In the genomic region with DNA sequence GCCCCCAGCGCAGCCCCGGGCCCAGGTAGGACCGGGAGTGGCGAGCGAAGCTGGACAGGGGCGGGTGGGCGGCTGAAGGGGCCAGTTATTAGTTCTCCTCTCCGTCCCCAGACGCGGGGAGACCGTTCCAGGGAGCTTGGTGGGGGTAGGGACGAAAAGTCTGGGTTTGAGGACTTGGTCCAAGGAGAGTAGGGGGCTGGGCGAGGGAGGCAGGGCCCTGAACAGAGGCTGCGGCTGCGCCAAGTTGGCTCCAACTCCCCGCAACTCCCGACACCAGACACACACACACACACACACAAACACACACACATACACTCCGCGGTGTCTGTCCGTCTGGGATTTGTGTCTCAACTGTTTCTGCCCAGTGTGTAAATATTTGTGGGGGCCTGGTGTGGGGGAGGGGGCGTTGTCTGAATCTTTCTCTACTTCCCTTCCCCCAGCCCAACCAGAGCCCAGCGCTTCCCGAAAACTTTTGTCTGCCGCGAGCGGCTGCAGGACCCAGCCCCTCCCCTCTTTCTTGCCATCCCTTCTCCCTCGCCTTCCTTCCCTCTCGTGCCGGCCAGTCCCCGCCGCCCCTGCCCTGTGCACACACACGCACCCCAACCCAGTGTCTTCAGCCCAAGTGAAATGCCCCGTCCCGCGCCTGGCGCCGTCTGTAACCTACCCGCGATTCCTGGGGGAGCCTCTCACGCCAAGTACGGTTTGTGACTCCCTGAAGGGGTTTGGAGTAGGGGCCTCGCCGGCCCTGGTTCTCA, we compare ENCODE assay signal across 10 cellular contexts. TPM values are rescaled to one million over a fixed set of nuclear protein-coding genes. Genes with fewer than 3 reads are reported as not detected.
A peak's percentile ranks its signal among the peaks of the same experiment; 100 is the strongest.
DNase-seq lines count a peak whose midpoint lies in the region; ATAC-seq and TF ChIP-seq lines count a peak whose summit lies in the region.
"Had no signal": no experiment of that assay in that cellular context is flagged by ENCODE, and none has a peak within 500 bp of the region (broad histone marks: within the 10 kb centered on the region; RNA-seq: fewer than 3 reads in every experiment).

No MANE protein-coding gene starts in this region.

- peaks cover 8% of the 10 kb centered on the region for H3K4me1 ChIP-seq in adipocyte (ENCODE audit: control insufficient read depth, insufficient read depth, low read length)
- peaks cover 0 to 34% of the 10 kb centered on the region in 2 donors for H3K4me1 ChIP-seq in right atrium auricular region
- H3K4me1 ChIP-seq in parathyroid adenoma = peaks cover 7% of the 10 kb centered on the region

- peak overlapping the region; percentile 52 for H3K4me2 ChIP-seq in parathyroid adenoma (ENCODE audit: low read length)

- H3K9me3 ChIP-seq in adipocyte (ENCODE audit: control insufficient read depth, low read length) = no peaks in the 10 kb centered on the region
- H3K9me3 ChIP-seq in right atrium auricular region = no peaks in the 10 kb centered on the region
- no peaks in the 10 kb centered on the region for H3K9me3 ChIP-seq in parathyroid adenoma (ENCODE audit: control insufficient read depth, low read length)
- H3K9me3 ChIP-seq: neutrophil had no signal

- peaks cover 61% of the 10 kb centered on the region for H3K27me3 ChIP-seq in adipocyte (replicated peaks; ENCODE audit: control insufficient read depth, insufficient read depth, low read length)
- H3K27me3 ChIP-seq in right atrium auricular region = peaks cover 4 to 8% of the 10 kb centered on the region in 2 donors
- no peaks in the 10 kb centered on the region for H3K27me3 ChIP-seq in parathyroid adenoma (ENCODE audit: control insufficient read depth, insufficient read depth, low read length)

- H3K36me3 ChIP-seq in adipocyte (ENCODE audit: control insufficient read depth, insufficient read depth, low read length, severe bottlenecking) (no peaks in the 10 kb centered on the region), right atrium auricular region (no peaks in the 10 kb centered on the region), parathyroid adenoma (ENCODE audit: control insufficient read depth, insufficient read depth, low read length) (no peaks in the 10 kb centered on the region)
- H3K36me3 ChIP-seq: neutrophil had no signal

- no peak for TF ChIP-seq CTCF in right atrium auricular region (IDR thresholded peaks at IDR 0.05)
- TF ChIP-seq CTCF in parathyroid adenoma (IDR thresholded peaks at IDR 0.05) = no peak

- H3K9ac ChIP-seq in adipocyte (ENCODE audit: low read length) = no peak overlapping the region
- H3K9ac ChIP-seq in parathyroid adenoma = no peak overlapping the region

- ATAC-seq in GM21526 (IDR thresholded peaks at IDR 0.05; ENCODE audit: low FRiP score, unreplicated experiment) = no peak
- ATAC-seq: activated naive CD4-positive, alpha-beta T cell treated with anti-CD3 and anti-CD28 coated beads, Interleukin-2, amount 50 U/mL, for 72 hours had no signal

- H3K79me2 ChIP-seq in parathyroid adenoma = no peaks in the 10 kb centered on the region

- H3K27ac ChIP-seq in right atrium auricular region (peak overlapping the region in 1 of 2 donors; percentile 31), parathyroid adenoma (no peak overlapping the region)
- H3K27ac ChIP-seq: neutrophil had no signal

- H2AFZ ChIP-seq in parathyroid adenoma = peak overlapping the region; percentile 66

- H3K4me3 ChIP-seq in adipocyte (ENCODE audit: low read length) (no peak overlapping the region), right atrium auricular region (peak overlapping the region; percentile 30 to 58), parathyroid adenoma (ENCODE audit: low read depth, low read length) (peak overlapping the region; percentile 16)

- DNase-seq in DMS 273 (lab: John Stamatoyannopoulos, UW; ENCODE audit: unreplicated experiment) (peak; percentile 76), adipocyte (ENCODE audit: low read depth) (peak; percentile 15), right atrium auricular region (ENCODE audit: low spot score) (no peak), NCI-H1694 treated with DMSO at 0.1 percent for 48 hours (lab: John Stamatoyannopoulos, UW) (no peak), NOMO-1 (lab: John Stamatoyannopoulos, UW; ENCODE audit: unreplicated experiment in 2 of 2) (no peak)
- no peak for DNase-seq in stimulated activated CD4-positive, alpha-beta T cell treated with anti-CD3 and anti-CD28 coated beads, Interleukin-2, amount 100 ng/mL, for 48 hours

RNA-seq across cellular contexts. Expression of gene MDFI, which starts 0.7 kb away (rescaled TPM):
- total RNA-seq in right atrium auricular region = 10 to 100 TPM in 1 of 2 donors, 1 to 10 TPM in 1; 1.5 to 12.3 TPM
- total RNA-seq: activated naive CD4-positive, alpha-beta T cell treated with anti-CD3 and anti-CD28 coated beads, Interleukin-2, amount 50 U/mL, for 72 hours had no signal

Comparison
In these comparisons a context has a peak if more than half of its experiments do, and no peak if none do; other contexts are left out.
1. DNase-seq: peak in DMS 273 (single experiment) and adipocyte (single experiment); none in right atrium auricular region (single experiment), stimulated activated CD4-positive, alpha-beta T cell treated with anti-CD3 and anti-CD28 coated beads, Interleukin-2, amount 100 ng/mL, for 48 hours (0 of 2), NCI-H1694 treated with DMSO at 0.1 percent for 48 hours (single experiment) and NOMO-1 (0 of 2).